ENCODE assay signal across 20 cellular contexts in genomic region chr18:68504441-68505221, GRCh38.
A peak's percentile ranks its signal among the peaks of the same experiment; 100 is the strongest.
DNase-seq lines count a peak whose midpoint lies in the region; ATAC-seq, FAIRE-seq and TF ChIP-seq lines count a peak whose summit lies in the region.
"Had no signal": no experiment of that assay in that cellular context is flagged by ENCODE, and none has a peak within 500 bp of the region (broad histone marks: within the 10 kb centered on the region; RNA-seq: fewer than 3 reads in every experiment).

No MANE protein-coding gene starts in this region.

- H4K8ac ChIP-seq in H1 (ENCODE audit: extremely low read depth, insufficient read depth, low read length), result no peak overlapping the region

- H3K14ac ChIP-seq in H1 (ENCODE audit: insufficient read length), result no peak overlapping the region

- no peak overlapping the region for H2BK5ac ChIP-seq in H1 (ENCODE audit: low read depth, low read length)

- H2BK20ac ChIP-seq in H1 (ENCODE audit: low read length), result no peak overlapping the region

- no peak overlapping the region for H3K9ac ChIP-seq in H1 (replicated peaks in 1 of 4; ENCODE audit: extremely low read depth in 1 of 4, low read depth in 3 of 4, low read length in 3 of 4)

- no peaks in the 10 kb centered on the region for H3K79me1 ChIP-seq in H1 (ENCODE audit: low read depth, low read length)

- no peaks in the 10 kb centered on the region for H3K9me3 ChIP-seq in H1 (ENCODE audit: insufficient read depth in 2 of 2, low read depth in 1 of 2, low read length in 1 of 2)
- H3K9me3 ChIP-seq: HAP-1 had no signal

- H3K23me2 ChIP-seq in H1 (ENCODE audit: low read depth, low read length), result no peaks in the 10 kb centered on the region

- no peak overlapping the region for H2BK15ac ChIP-seq in H1 (ENCODE audit: low read length)

- no peak overlapping the region for H3K4me3 ChIP-seq in H1 (ENCODE audit: extremely low read depth in 1 of 4, insufficient read depth in 2 of 4, low read depth in 3 of 4, low read length in 4 of 4)
- H3K4me3 ChIP-seq: HAP-1 had no signal

- H3K36me3 Mint-ChIP-seq in natural killer cell treated with Interleukin-12 subunit alpha and Interleukin-12 subunit beta and Interleukin-15 and Interleukin-18, amount 100 ng/mL, for 72 hours, result no peaks in the 10 kb centered on the region
- H3K36me3 Mint-ChIP-seq: CD4-positive, alpha-beta memory T cell had no signal

- H4K5ac ChIP-seq in H1 (ENCODE audit: insufficient read length, low read depth, low read length), result no peak overlapping the region

- ATAC-seq in GM21390 (IDR thresholded peaks at IDR 0.05; ENCODE audit: unreplicated experiment), result no peak
- ATAC-seq in natural killer cell treated with Interleukin-12 subunit alpha and Interleukin-12 subunit beta and Interleukin-15 and Interleukin-18, amount 100 ng/mL, for 72 hours, result no peak
- ATAC-seq: HepG2 had no signal

- H3K27ac ChIP-seq in H1 (ENCODE audit: low read depth, low read length), result no peak overlapping the region
- H3K27ac ChIP-seq: C4-2B had no signal

- CTCF ChIA-PET in H1 (lab: Charles Lee; ENCODE audit: partially characterized antibody), result interaction anchor here (0.7 kb wide), 1 partner anchor 162 kb away, joined by 5 read pairs; no protein-coding TSS in a partner anchor

- peaks cover 5% of the 10 kb centered on the region for H3K9me3 Mint-ChIP-seq in natural killer cell treated with Interleukin-12 subunit alpha and Interleukin-12 subunit beta and Interleukin-15 and Interleukin-18, amount 100 ng/mL, for 72 hours
- H3K9me3 Mint-ChIP-seq: CD4-positive, alpha-beta memory T cell had no signal

- H2AFZ ChIP-seq in H1 (ENCODE audit: low read length), result peak overlapping the region; percentile 57; the same call in 1 of the 2 replicates

- H3K79me2 ChIP-seq in H1 (ENCODE audit: control insufficient read depth in 1 of 2, insufficient read depth in 2 of 2, low read length in 2 of 2), result no peaks in the 10 kb centered on the region

- no peak overlapping the region for H3K4me2 ChIP-seq in H1 (ENCODE audit: insufficient read depth in 1 of 2, low read depth in 2 of 2, low read length in 2 of 2)

- no peak overlapping the region for H3K4me3 Mint-ChIP-seq in natural killer cell treated with Interleukin-12 subunit alpha and Interleukin-12 subunit beta and Interleukin-15 and Interleukin-18, amount 100 ng/mL, for 72 hours
- H3K4me3 Mint-ChIP-seq: CD4-positive, alpha-beta memory T cell had no signal

- no peak overlapping the region for H3K18ac ChIP-seq in H1 (ENCODE audit: extremely low read depth, low read length)

- DNase-seq in NCI-H82 (lab: John Stamatoyannopoulos, UW) (peak; percentile 5), NCI-H82 treated with DMSO at 0.1 percent for 48 hours (lab: John Stamatoyannopoulos, UW; ENCODE audit: unreplicated experiment) (no peak), Kasumi-1 (lab: John Stamatoyannopoulos, UW) (peak; percentile 31 to 46), H1 (ENCODE audit: low read depth in 1 of 2, low spot score in 2 of 2) (no peak), NCI-H526 treated with DMSO at 0.1 percent for 48 hours (lab: John Stamatoyannopoulos, UW) (no peak)
- no peak for DNase-seq in natural killer cell treated with Interleukin-12 subunit alpha and Interleukin-12 subunit beta and Interleukin-15 and Interleukin-18, amount 100 ng/mL, for 72 hours (ENCODE audit: low spot score)
- DNase-seq: 8988T; ACHN; CD4-positive, alpha-beta memory T cell; DMS153; DMS79 treated with DMSO at 0.1 percent for 48 hours; EL; GOT3 had no signal

- H4K91ac ChIP-seq in H1 (replicated peaks; ENCODE audit: insufficient read length, low read length), result no peak overlapping the region

- no peaks in the 10 kb centered on the region for H3K4me1 ChIP-seq in H1 (replicated peaks in 1 of 4; ENCODE audit: control insufficient read depth in 3 of 4, insufficient read depth in 4 of 4, low read length in 3 of 4)
- H3K4me1 ChIP-seq: HAP-1 had no signal

- no peak for TF ChIP-seq EP300 in H1 (IDR thresholded peaks at IDR 0.05; ENCODE audit: borderline replicate concordance in 1 of 2, low read depth in 2 of 2, low read length in 2 of 2)

- FAIRE-seq in H1 (lab: Jason Lieb, UNC), result no peak
- FAIRE-seq: G401.6, GM12891, HepG2, HTR-8/SVneo had no signal

- POLR2A ChIA-PET in H1 (lab: Charles Lee; ENCODE audit: partially characterized antibody), result no interaction called here

- H3K36me3 ChIP-seq in H1 (ENCODE audit: control insufficient read depth in 2 of 4, insufficient read depth in 4 of 4, low read length in 3 of 4), result no peaks in the 10 kb centered on the region
- H3K36me3 ChIP-seq: HAP-1 had no signal

- H2BK120ac ChIP-seq in H1 (replicated peaks; ENCODE audit: low read depth, low read length), result no peak overlapping the region

- no peaks in the 10 kb centered on the region for H4K20me1 ChIP-seq in H1 (replicated peaks in 1 of 2; ENCODE audit: control insufficient read depth in 1 of 2, insufficient read depth in 2 of 2, low read length in 2 of 2)

- TF ChIP-seq CTCF in H1 (IDR thresholded peaks at IDR 0.05; ENCODE audit: control extremely low read depth in 1 of 3, insufficient read depth in 1 of 3, low read depth in 1 of 3, low read length in 3 of 3), result no peak

- no peaks in the 10 kb centered on the region for H3K4me1 Mint-ChIP-seq in natural killer cell treated with Interleukin-12 subunit alpha and Interleukin-12 subunit beta and Interleukin-15 and Interleukin-18, amount 100 ng/mL, for 72 hours (ENCODE audit: low read depth in 2 of 2)
- H3K4me1 Mint-ChIP-seq: CD4-positive, alpha-beta memory T cell had no signal

- H3K56ac ChIP-seq in H1 (replicated peaks; ENCODE audit: insufficient read length, low read depth, low read length), result no peak overlapping the region

- 92% methylated on average over 2 of the region's 2 CpGs; no CpG with 5 or more reads in 1 of the 2 experiments for WGBS in H1 (ENCODE audit: extremely low coverage in 1 of 2, insufficient coverage in 1 of 2, insufficient read length in 1 of 2, insufficient replicate concordance in 2 of 2, low coverage in 1 of 2, low lambda C conversion rate in 2 of 2, missing lambda C conversion rate in 1 of 2), 2 experiments

- H3K23ac ChIP-seq in H1 (ENCODE audit: insufficient read length), result no peak overlapping the region

- no peak overlapping the region for H2BK12ac ChIP-seq in H1 (ENCODE audit: low read depth, low read length)

- no peak overlapping the region for H3K4ac ChIP-seq in H1 (replicated peaks; ENCODE audit: insufficient read length, low read depth, low read length)

- no peak overlapping the region for H3K27ac Mint-ChIP-seq in natural killer cell treated with Interleukin-12 subunit alpha and Interleukin-12 subunit beta and Interleukin-15 and Interleukin-18, amount 100 ng/mL, for 72 hours
- H3K27ac Mint-ChIP-seq: CD4-positive, alpha-beta memory T cell had no signal

- H3K27me3 ChIP-seq in H1 (replicated peaks in 1 of 4; ENCODE audit: control insufficient read depth in 3 of 4, extremely low read depth in 1 of 4, insufficient read depth in 3 of 4, low read length in 3 of 4), result no peaks in the 10 kb centered on the region

- no peak for TF ChIP-seq POLR2A in H1 (IDR thresholded peaks at IDR 0.05; ENCODE audit: control extremely low read depth in 1 of 2, low read depth in 2 of 2, low read length in 2 of 2)

- H3K27me3 Mint-ChIP-seq in natural killer cell treated with Interleukin-12 subunit alpha and Interleukin-12 subunit beta and Interleukin-15 and Interleukin-18, amount 100 ng/mL, for 72 hours, result no peaks in the 10 kb centered on the region

- no peak for TF ChIP-seq RAD21 in H1 (IDR thresholded peaks at IDR 0.05 in 1 of 2, conservative IDR thresholded peaks at IDR 0.05 in 1 of 2; ENCODE audit: low read depth in 2 of 2, low read length in 2 of 2)

- no peak overlapping the region for H2AK5ac ChIP-seq in H1 (ENCODE audit: low read depth, low read length)

TF ChIP-seq in H1, 55 proteins besides CTCF, POLR2A, EP300 and RAD21:
- TF ChIP-seq GTF2F1 (IDR thresholded peaks at IDR 0.05; ENCODE audit: borderline replicate concordance, low read depth, low read length), result no peak
- no peak for TF ChIP-seq CHD1 (IDR thresholded peaks at IDR 0.05; ENCODE audit: low read depth, low read length)
- no peak for TF ChIP-seq CBX5 (IDR thresholded peaks at IDR 0.05; ENCODE audit: low read depth, low read length)
- TF ChIP-seq PHF8 (conservative IDR thresholded peaks at IDR 0.05; ENCODE audit: low read depth, low read length), result no peak
- TF ChIP-seq HDAC6 (IDR thresholded peaks at IDR 0.05; ENCODE audit: low read depth, low read length), result no peak
- TF ChIP-seq SUZ12 (IDR thresholded peaks at IDR 0.05; ENCODE audit: low read length), result no peak
- TF ChIP-seq CHD2 (IDR thresholded peaks at IDR 0.05; ENCODE audit: low read length), result no peak
- TF ChIP-seq KDM4A (IDR thresholded peaks at IDR 0.05; ENCODE audit: low read depth, low read length, severe bottlenecking), result no peak
- TF ChIP-seq EGR1 (IDR thresholded peaks at IDR 0.05; ENCODE audit: borderline replicate concordance, low read depth, low read length), result no peak
- TF ChIP-seq SIRT6 (IDR thresholded peaks at IDR 0.05; ENCODE audit: low read length), result no peak

Comparison
In these comparisons a context has a peak if more than half of its experiments do, and no peak if none do; other contexts are left out.
1. DNase-seq: peak in NCI-H82 (single experiment) and Kasumi-1 (2 of 2); none in NCI-H82 treated with DMSO at 0.1 percent for 48 hours (single experiment), H1 (0 of 2), NCI-H526 treated with DMSO at 0.1 percent for 48 hours (single experiment) and natural killer cell treated with Interleukin-12 subunit alpha and Interleukin-12 subunit beta and Interleukin-15 and Interleukin-18, amount 100 ng/mL, for 72 hours (single experiment).